In genomic region chr19:14161305-14161704, GRCh38 we compare ENCODE assay signal across 30 cellular contexts.
"Had no signal": no experiment of that assay in that cellular context is flagged by ENCODE, and none has a peak within 500 bp of the region (broad histone marks: within the 10 kb centered on the region; RNA-seq: fewer than 3 reads in every experiment).

No MANE protein-coding gene starts in this region.

- H3K27ac Mint-ChIP-seq: activated CD4-positive, alpha-beta memory T cell treated with anti-CD3 and anti-CD28 coated beads for 36 hours; activated CD4-positive, alpha-beta T cell treated with anti-CD3 and anti-CD28 coated beads for 36 hours; activated CD4-positive, alpha-beta T cell treated with anti-CD3 and anti-CD28 coated beads, Interleukin-2, amount 10 ng/mL, durations not matched to agents 24 days and 14 days; activated CD8-positive, alpha-beta memory T cell treated with anti-CD3 and anti-CD28 coated beads, Interleukin-2, amount 10 ng/mL, durations not matched to agents 7 days and 5 days; activated naive CD4-positive, alpha-beta T cell treated with anti-CD3 and anti-CD28 coated beads, Interleukin-2, amount 10 ng/mL, durations not matched to agents 7 days and 5 days; activated naive CD8-positive, alpha-beta T cell treated with anti-CD3 and anti-CD28 coated beads, Interleukin-2, amount 10 ng/mL, durations not matched to agents 7 days and 5 days; dendritic cell treated with granulocyte-macrophage colony-stimulating factor and Interleukin-4, amounts not matched to agents 40 ng/mL and 50 ng/mL, for 4 days; endodermal cell; T-helper 17 cell; T-helper 2 cell treated with Interferon-gamma antibody and Interleukin-4, amounts not matched to agents 5 μg/mL and 100 μg/mL, for 36 hours had no signal

- H3K27me3 ChIP-seq: ascending aorta, brain microvascular endothelial cell, dorsolateral prefrontal cortex had no signal

- H3K9me3 Mint-ChIP-seq: activated CD4-positive, alpha-beta memory T cell treated with anti-CD3 and anti-CD28 coated beads for 36 hours; activated CD4-positive, alpha-beta T cell treated with anti-CD3 and anti-CD28 coated beads, Interleukin-2, amount 10 ng/mL, durations not matched to agents 24 days and 14 days; activated naive CD4-positive, alpha-beta T cell treated with anti-CD3 and anti-CD28 coated beads, Interleukin-2, amount 10 ng/mL, durations not matched to agents 7 days and 5 days; activated naive CD4-positive, alpha-beta T cell treated with anti-CD3 and anti-CD28 coated beads, Interleukin-2, amount 50 U/mL, for 72 hours; activated naive CD8-positive, alpha-beta T cell treated with anti-CD3 and anti-CD28 coated beads, Interleukin-2, amount 10 ng/mL, durations not matched to agents 7 days and 5 days; activated T-cell treated with anti-CD3 and anti-CD28 coated beads, Interleukin-2, amount 50 U/mL, for 72 hours; central memory CD8-positive, alpha-beta T cell; dendritic cell treated with granulocyte-macrophage colony-stimulating factor and Interleukin-4, amounts not matched to agents 40 ng/mL and 50 ng/mL, for 4 days; endodermal cell; T-helper 2 cell treated with Interferon-gamma antibody and Interleukin-4, amounts not matched to agents 5 μg/mL and 100 μg/mL, for 36 hours had no signal

- H3K4me1 Mint-ChIP-seq: endodermal cell had no signal

- DNase-seq: activated CD4-positive, alpha-beta memory T cell treated with anti-CD3 and anti-CD28 coated beads for 36 hours; activated CD4-positive, alpha-beta T cell treated with anti-CD3 and anti-CD28 coated beads for 36 hours; activated CD4-positive, alpha-beta T cell treated with anti-CD3 and anti-CD28 coated beads, Interleukin-2, amount 10 ng/mL, durations not matched to agents 24 days and 14 days; activated CD4-positive, CD25-positive, alpha-beta regulatory T cell; activated CD4-positive, CD25-positive, alpha-beta regulatory T cell treated with anti-CD3 and anti-CD28 coated beads, Interleukin-2, amount 50 U/mL, for 72 hours; activated CD8-positive, alpha-beta memory T cell treated with anti-CD3 and anti-CD28 coated beads, Interleukin-2, amount 10 ng/mL, durations not matched to agents 7 days and 5 days; activated CD8-positive, alpha-beta memory T cell treated with anti-CD3 and anti-CD28 coated beads, Interleukin-2, amount 50 U/mL, for 4 hours; activated CD8-positive, alpha-beta T cell treated with anti-CD3 and anti-CD28 coated beads, Interleukin-2, amount 10 ng/mL, durations not matched to agents 7 days and 5 days; activated gamma-delta T cell; activated naive CD4-positive, alpha-beta T cell; activated naive CD4-positive, alpha-beta T cell treated with anti-CD3 and anti-CD28 coated beads, Interleukin-2, amount 10 ng/mL, durations not matched to agents 7 days and 5 days; activated naive CD8-positive, alpha-beta T cell treated with anti-CD3 and anti-CD28 coated beads, Interleukin-2, amount 10 ng/mL, durations not matched to agents 7 days and 5 days; activated T-cell treated with anti-CD3 and anti-CD28 coated beads, Interleukin-2, amount 50 U/mL, for 1 hour; activated T-cell treated with anti-CD3 and anti-CD28 coated beads, Interleukin-2, amount 50 U/mL, for 72 hours; brain microvascular endothelial cell; dorsolateral prefrontal cortex; effector memory CD4-positive, alpha-beta T cell; endodermal cell; foreskin fibroblast; T-helper 1 cell; T-helper 17 cell had no signal

- H3K36me3 Mint-ChIP-seq: activated CD8-positive, alpha-beta memory T cell treated with anti-CD3 and anti-CD28 coated beads, Interleukin-2, amount 10 ng/mL, durations not matched to agents 7 days and 5 days; activated naive CD4-positive, alpha-beta T cell treated with anti-CD3 and anti-CD28 coated beads, Interleukin-2, amount 10 ng/mL, durations not matched to agents 7 days and 5 days; activated naive CD4-positive, alpha-beta T cell treated with anti-CD3 and anti-CD28 coated beads, Interleukin-2, amount 50 U/mL, for 72 hours; activated naive CD8-positive, alpha-beta T cell treated with anti-CD3 and anti-CD28 coated beads, Interleukin-2, amount 10 ng/mL, durations not matched to agents 7 days and 5 days had no signal

- H3K27ac ChIP-seq: ascending aorta, brain microvascular endothelial cell, coronary artery had no signal

- H3K27me3 Mint-ChIP-seq: activated CD4-positive, alpha-beta memory T cell treated with anti-CD3 and anti-CD28 coated beads for 36 hours; activated CD4-positive, alpha-beta T cell treated with anti-CD3 and anti-CD28 coated beads for 36 hours; activated CD4-positive, alpha-beta T cell treated with anti-CD3 and anti-CD28 coated beads, Interleukin-2, amount 10 ng/mL, durations not matched to agents 24 days and 14 days; activated CD8-positive, alpha-beta memory T cell treated with anti-CD3 and anti-CD28 coated beads, Interleukin-2, amount 10 ng/mL, durations not matched to agents 7 days and 5 days; activated naive CD4-positive, alpha-beta T cell treated with anti-CD3 and anti-CD28 coated beads, Interleukin-2, amount 10 ng/mL, durations not matched to agents 7 days and 5 days; activated naive CD8-positive, alpha-beta T cell treated with anti-CD3 and anti-CD28 coated beads, Interleukin-2, amount 10 ng/mL, durations not matched to agents 7 days and 5 days; central memory CD8-positive, alpha-beta T cell; T-helper 17 cell had no signal

- H3K4me3 Mint-ChIP-seq: activated CD4-positive, alpha-beta memory T cell treated with anti-CD3 and anti-CD28 coated beads for 36 hours; activated CD4-positive, alpha-beta T cell treated with anti-CD3 and anti-CD28 coated beads for 36 hours; activated CD4-positive, alpha-beta T cell treated with anti-CD3 and anti-CD28 coated beads, Interleukin-2, amount 10 ng/mL, durations not matched to agents 24 days and 14 days; activated CD8-positive, alpha-beta memory T cell treated with anti-CD3 and anti-CD28 coated beads, Interleukin-2, amount 10 ng/mL, durations not matched to agents 7 days and 5 days; activated CD8-positive, alpha-beta T cell treated with anti-CD3 and anti-CD28 coated beads, Interleukin-2, amount 10 ng/mL, durations not matched to agents 7 days and 5 days; activated naive CD4-positive, alpha-beta T cell treated with anti-CD3 and anti-CD28 coated beads, Interleukin-2, amount 10 ng/mL, durations not matched to agents 7 days and 5 days; activated naive CD8-positive, alpha-beta T cell treated with anti-CD3 and anti-CD28 coated beads, Interleukin-2, amount 10 ng/mL, durations not matched to agents 7 days and 5 days; activated T-cell treated with anti-CD3 and anti-CD28 coated beads, Interleukin-2, amount 50 U/mL, for 72 hours; central memory CD8-positive, alpha-beta T cell; dendritic cell treated with granulocyte-macrophage colony-stimulating factor and Interleukin-4, amounts not matched to agents 40 ng/mL and 50 ng/mL, for 4 days; endodermal cell; T-helper 17 cell; T-helper 2 cell treated with Interferon-gamma antibody and Interleukin-4, amounts not matched to agents 5 μg/mL and 100 μg/mL, for 36 hours had no signal

- H3K4me1 ChIP-seq: ascending aorta had no signal

- FAIRE-seq: bronchial epithelial cell, frontal cortex had no signal

- H3K4me3 ChIP-seq: ascending aorta, coronary artery, dorsolateral prefrontal cortex had no signal

- ATAC-seq: activated CD4-positive, alpha-beta T cell treated with anti-CD3 and anti-CD28 coated beads for 36 hours; activated CD8-positive, alpha-beta memory T cell treated with anti-CD3 and anti-CD28 coated beads, Interleukin-2, amount 10 ng/mL, durations not matched to agents 7 days and 5 days; activated CD8-positive, alpha-beta T cell treated with anti-CD3 and anti-CD28 coated beads, Interleukin-2, amount 10 ng/mL, durations not matched to agents 7 days and 5 days; activated naive CD4-positive, alpha-beta T cell treated with anti-CD3 and anti-CD28 coated beads, Interleukin-2, amount 50 U/mL, for 72 hours; activated T-cell treated with anti-CD3 and anti-CD28 coated beads, Interleukin-2, amount 50 U/mL, for 72 hours; esophagus mucosa; T-helper 17 cell had no signal

- H3K9me3 ChIP-seq: ascending aorta had no signal
